In genomic region chr6:139955366-139956155, GRCh38 we compare ENCODE assay signal across 23 cellular contexts.
"Had no signal": no experiment of that assay in that cellular context is flagged by ENCODE, and none has a peak within 500 bp of the region (broad histone marks: within the 10 kb centered on the region; RNA-seq: fewer than 3 reads in every experiment).

No MANE protein-coding gene starts in this region.

- ATAC-seq: activated CD4-positive, CD25-positive, alpha-beta regulatory T cell treated with anti-CD3 and anti-CD28 coated beads, Interleukin-2, amount 50 U/mL, for 24 hours; effector memory CD8-positive, alpha-beta T cell; gastrocnemius medialis; heart left ventricle; right cardiac atrium had no signal

- H3K9me3 Mint-ChIP-seq: activated T-helper 1 cell treated with anti-CD3 and anti-CD28 coated beads, Interleukin-12 subunit alpha, Interleukin-12 subunit beta, Interleukin-2, Interleukin-4 antibody, amounts not matched to agents 30 ng/mL and 10 ng/mL and 1 ng/mL, durations not matched to agents 14 hours and 24 hours and 36 hours; effector memory CD8-positive, alpha-beta T cell had no signal

- H3K27me3 ChIP-seq: ascending aorta, breast epithelium, gastrocnemius medialis, heart left ventricle, transverse colon had no signal

- H3K27ac ChIP-seq: ascending aorta, breast epithelium, gastrocnemius medialis, heart left ventricle, prostate gland, transverse colon had no signal

- DNase-seq: activated CD4-positive, alpha-beta T cell treated with anti-CD3 and anti-CD28 coated beads, Interleukin-2, amount 50 U/mL, for 1 hour; activated CD8-positive, alpha-beta memory T cell treated with anti-CD3 and anti-CD28 coated beads for 24 hours; cerebellar nuclear complex; dermis blood vessel endothelial cell; effector memory CD8-positive, alpha-beta T cell; gastrocnemius medialis; heart left ventricle; nephron progenitor cell; occipital lobe; right cardiac atrium; small intestine; stimulated activated CD4-positive, alpha-beta T cell treated with anti-CD3 and anti-CD28 coated beads, Interleukin-4, amount 100 ng/mL, for 4 hours; stimulated activated CD8-positive, alpha-beta memory T cell treated with anti-CD3 and anti-CD28 coated beads, Interleukin-4, amount 100 ng/mL, for 48 hours; stimulated activated naive CD4-positive, alpha-beta T cell treated with Interleukin-2 at 50 U/mL for 16 hours; substantia nigra; transverse colon had no signal

- H3K27ac Mint-ChIP-seq: activated T-helper 1 cell treated with anti-CD3 and anti-CD28 coated beads, Interleukin-12 subunit alpha, Interleukin-12 subunit beta, Interleukin-2, Interleukin-4 antibody, amounts not matched to agents 30 ng/mL and 10 ng/mL and 1 ng/mL, durations not matched to agents 14 hours and 24 hours and 36 hours; effector memory CD8-positive, alpha-beta T cell; mesothelial cell of epicardium; nephron progenitor cell had no signal

- H3K4me3 ChIP-seq: ascending aorta, breast epithelium, gastrocnemius medialis, heart left ventricle, lung, prostate gland, transverse colon had no signal

- H3K4me3 Mint-ChIP-seq: activated T-helper 1 cell treated with anti-CD3 and anti-CD28 coated beads, Interleukin-12 subunit alpha, Interleukin-12 subunit beta, Interleukin-2, Interleukin-4 antibody, amounts not matched to agents 30 ng/mL and 10 ng/mL and 1 ng/mL, durations not matched to agents 14 hours and 24 hours and 36 hours; effector memory CD8-positive, alpha-beta T cell; mesothelial cell of epicardium; nephron progenitor cell had no signal

- H3K36me3 ChIP-seq: ascending aorta, breast epithelium, gastrocnemius medialis, heart left ventricle, prostate gland, transverse colon had no signal

- H3K4me1 ChIP-seq: ascending aorta, breast epithelium, gastrocnemius medialis, heart left ventricle, prostate gland had no signal

- H3K9me3 ChIP-seq: gastrocnemius medialis, prostate gland had no signal
